In the genomic region with DNA sequence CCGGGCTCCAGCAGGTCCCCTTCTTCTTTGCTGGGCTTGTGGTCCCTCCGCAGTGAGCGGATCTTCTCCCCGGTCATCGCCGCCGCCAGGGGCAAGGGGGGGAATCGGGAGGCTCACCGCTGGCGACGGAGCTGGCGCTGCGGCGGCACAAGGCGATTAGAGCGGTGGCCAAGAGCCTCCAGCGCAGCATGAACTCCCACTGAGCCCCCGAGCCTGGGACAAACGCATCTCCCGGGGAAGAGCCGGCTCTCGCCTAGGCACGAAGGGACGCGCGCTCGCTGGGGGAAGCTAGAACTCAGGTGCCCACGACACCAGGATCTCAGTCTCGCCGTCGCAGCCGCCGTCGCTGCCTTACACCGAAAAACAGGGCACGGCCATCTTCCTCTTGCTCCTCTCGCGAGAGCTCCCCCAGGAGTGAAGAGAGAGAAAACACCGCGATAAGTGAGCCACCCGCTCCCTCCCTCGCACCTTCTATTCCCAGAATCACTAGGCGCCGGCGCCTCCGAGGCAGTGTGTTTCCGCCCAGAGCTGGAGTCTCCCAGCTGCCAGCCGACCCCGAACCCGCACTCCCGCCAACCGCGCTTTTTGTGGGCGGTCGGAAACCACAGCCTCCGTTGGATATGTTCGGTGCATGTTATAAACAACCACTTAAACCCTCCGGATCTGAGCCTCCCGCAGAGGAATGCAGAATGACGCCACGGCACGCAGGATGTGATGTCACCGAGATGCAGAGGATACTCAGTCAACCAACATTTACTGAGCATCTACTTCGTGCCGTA, we compare ENCODE assay signal across 1 cellular context.
TF ChIP-seq lines count a peak whose summit lies in the region.

A gene with protein sequence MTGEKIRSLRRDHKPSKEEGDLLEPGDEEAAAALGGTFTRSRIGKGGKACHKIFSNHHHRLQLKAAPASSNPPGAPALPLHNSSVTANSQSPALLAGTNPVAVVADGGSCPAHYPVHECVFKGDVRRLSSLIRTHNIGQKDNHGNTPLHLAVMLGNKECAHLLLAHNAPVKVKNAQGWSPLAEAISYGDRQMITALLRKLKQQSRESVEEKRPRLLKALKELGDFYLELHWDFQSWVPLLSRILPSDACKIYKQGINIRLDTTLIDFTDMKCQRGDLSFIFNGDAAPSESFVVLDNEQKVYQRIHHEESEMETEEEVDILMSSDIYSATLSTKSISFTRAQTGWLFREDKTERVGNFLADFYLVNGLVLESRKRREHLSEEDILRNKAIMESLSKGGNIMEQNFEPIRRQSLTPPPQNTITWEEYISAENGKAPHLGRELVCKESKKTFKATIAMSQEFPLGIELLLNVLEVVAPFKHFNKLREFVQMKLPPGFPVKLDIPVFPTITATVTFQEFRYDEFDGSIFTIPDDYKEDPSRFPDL (minus strand): TSS at position 391 of the 779 bp plus-strand sequence. CDS start 314 bp downstream, at position 77.

TF ChIP-seq in HEK293, 187 proteins besides CTCF, POLR2A, EP300 and RAD21 (continued from another document):
- TF ChIP-seq ZNF843 (tag by site-specific recombination; IDR thresholded peaks at IDR 0.05) (peak; percentile 57), MYNN (tag by site-specific recombination; IDR thresholded peaks at IDR 0.05; ENCODE audit: borderline replicate concordance) (0 out of 2 replicates have a peak, but pooled peaks have one; percentile 13), ZFP69B (tag by site-specific recombination; IDR thresholded peaks at IDR 0.05) (peak; percentile 12; the same call in 1 of the 2 replicates), GLIS2 (tag by site-specific recombination; IDR thresholded peaks at IDR 0.05) (peak; percentile 61), ZNF548 (tag by site-specific recombination; IDR thresholded peaks at IDR 0.05) (no peak), ZNF621 (tag by site-specific recombination; IDR thresholded peaks at IDR 0.05) (no peak), ZNF23 (tag by site-specific recombination; IDR thresholded peaks at IDR 0.05; ENCODE audit: borderline replicate concordance) (no peak), RBAK (tag by site-specific recombination; IDR thresholded peaks at IDR 0.05) (no peak)
- TF ChIP-seq, protein P1, sequence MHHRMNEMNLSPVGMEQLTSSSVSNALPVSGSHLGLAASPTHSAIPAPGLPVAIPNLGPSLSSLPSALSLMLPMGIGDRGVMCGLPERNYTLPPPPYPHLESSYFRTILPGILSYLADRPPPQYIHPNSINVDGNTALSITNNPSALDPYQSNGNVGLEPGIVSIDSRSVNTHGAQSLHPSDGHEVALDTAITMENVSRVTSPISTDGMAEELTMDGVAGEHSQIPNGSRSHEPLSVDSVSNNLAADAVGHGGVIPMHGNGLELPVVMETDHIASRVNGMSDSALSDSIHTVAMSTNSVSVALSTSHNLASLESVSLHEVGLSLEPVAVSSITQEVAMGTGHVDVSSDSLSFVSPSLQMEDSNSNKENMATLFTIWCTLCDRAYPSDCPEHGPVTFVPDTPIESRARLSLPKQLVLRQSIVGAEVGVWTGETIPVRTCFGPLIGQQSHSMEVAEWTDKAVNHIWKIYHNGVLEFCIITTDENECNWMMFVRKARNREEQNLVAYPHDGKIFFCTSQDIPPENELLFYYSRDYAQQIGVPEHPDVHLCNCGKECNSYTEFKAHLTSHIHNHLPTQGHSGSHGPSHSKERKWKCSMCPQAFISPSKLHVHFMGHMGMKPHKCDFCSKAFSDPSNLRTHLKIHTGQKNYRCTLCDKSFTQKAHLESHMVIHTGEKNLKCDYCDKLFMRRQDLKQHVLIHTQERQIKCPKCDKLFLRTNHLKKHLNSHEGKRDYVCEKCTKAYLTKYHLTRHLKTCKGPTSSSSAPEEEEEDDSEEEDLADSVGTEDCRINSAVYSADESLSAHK (tag by site-specific recombination; IDR thresholded peaks at IDR 0.05) = peak; percentile 53
